8 cellular contexts compared by ENCODE assay signal in genomic region chr21:42466700-42467612, GRCh38. TPM values are rescaled to one million over a fixed set of nuclear protein-coding genes. Genes with fewer than 3 reads are reported as not detected.
A peak's percentile ranks its signal among the peaks of the same experiment; 100 is the strongest.
DNase-seq lines count a peak whose midpoint lies in the region; ATAC-seq and TF ChIP-seq lines count a peak whose summit lies in the region.

No MANE protein-coding gene starts in this region.

- H3K4me3 ChIP-seq in mucosa of rectum (ENCODE audit: low read length in 2 of 2): peak overlapping the region in 1 of 2 donors; percentile 49

- BruUV-seq in MCF 10A (replicated peaks; lab: Mats Ljungman, UMichigan): no TSS peak

- CTCF ChIA-PET in activated naive CD4-positive, alpha-beta T cell treated with anti-CD3 and anti-CD28 coated beads for 36 hours (lab: Charles Lee): interaction anchor here (0.6 to 1.6 kb wide), 6 partner anchors 10 to 26 kb away, joined by 3 to 5 read pairs (median 4); no protein-coding TSS in a partner anchor
- CTCF ChIA-PET in MCF 10A (lab: Yijun Ruan, JAX): interaction anchor here (0.7 to 1.1 kb wide), 3 partner anchors 11 to 226 kb away, joined by 3 to 4 read pairs (median 3); no protein-coding TSS in a partner anchor

- H3K36me3 ChIP-seq in mucosa of rectum (ENCODE audit: control insufficient read depth in 2 of 2, insufficient read depth in 2 of 2, low read length in 2 of 2): no peaks in the 10 kb centered on the region

- peaks cover 34% of the 10 kb centered on the region for H3K4me1 Mint-ChIP-seq in activated naive CD4-positive, alpha-beta T cell treated with anti-CD3 and anti-CD28 coated beads for 36 hours (ENCODE audit: low read depth)
- H3K4me1 Mint-ChIP-seq in MCF 10A (ENCODE audit: insufficient read depth, unreplicated experiment): no peaks in the 10 kb centered on the region
- H3K4me1 Mint-ChIP-seq in effector memory CD8-positive, alpha-beta T cell (ENCODE audit: low read depth in 2 of 2): peaks cover 20 to 31% of the 10 kb centered on the region in 2 donors

- TF ChIP-seq CTCF in MCF 10A (IDR thresholded peaks at IDR 0.05; ENCODE audit: unreplicated experiment): no peak

- H3K4me3 Mint-ChIP-seq in activated naive CD4-positive, alpha-beta T cell treated with anti-CD3 and anti-CD28 coated beads for 36 hours: no peak overlapping the region
- H3K4me3 Mint-ChIP-seq in MCF 10A (ENCODE audit: unreplicated experiment): no peak overlapping the region
- H3K4me3 Mint-ChIP-seq in effector memory CD8-positive, alpha-beta T cell: no peak overlapping the region

- no peaks in the 10 kb centered on the region for H3K27me3 Mint-ChIP-seq in activated naive CD4-positive, alpha-beta T cell treated with anti-CD3 and anti-CD28 coated beads for 36 hours (ENCODE audit: low read depth)
- H3K27me3 Mint-ChIP-seq in MCF 10A (ENCODE audit: insufficient read depth, unreplicated experiment): no peaks in the 10 kb centered on the region
- H3K27me3 Mint-ChIP-seq in effector memory CD8-positive, alpha-beta T cell: no peaks in the 10 kb centered on the region

- peak; percentile 35 for DNase-seq in activated naive CD4-positive, alpha-beta T cell treated with anti-CD3 and anti-CD28 coated beads for 36 hours
- DNase-seq in activated naive CD4-positive, alpha-beta T cell treated with anti-CD3 and anti-CD28 coated beads, Interleukin-2, amount 50 U/mL, for 16 hours: no peak
- DNase-seq in NCI-H2107 (lab: John Stamatoyannopoulos, UW) (peak; percentile 43), MCF 10A (ENCODE audit: unreplicated experiment) (peak; percentile 26), NCI-H2029 treated with DMSO at 0.1 percent for 48 hours (lab: John Stamatoyannopoulos, UW) (no peak), NCI-H1694 treated with DMSO at 0.1 percent for 48 hours (lab: John Stamatoyannopoulos, UW) (no peak)
- DNase-seq in effector memory CD8-positive, alpha-beta T cell: no peak

- H3K9ac ChIP-seq in mucosa of rectum (ENCODE audit: low read depth in 1 of 2, low read length in 2 of 2): peak overlapping the region; percentile 0 to 7

- H3K27me3 ChIP-seq in mucosa of rectum (ENCODE audit: control insufficient read depth in 2 of 2, insufficient read depth in 2 of 2, low read length in 2 of 2): no peaks in the 10 kb centered on the region

- H3K9me3 Mint-ChIP-seq in activated naive CD4-positive, alpha-beta T cell treated with anti-CD3 and anti-CD28 coated beads for 36 hours: no peaks in the 10 kb centered on the region
- no peaks in the 10 kb centered on the region for H3K9me3 Mint-ChIP-seq in MCF 10A (ENCODE audit: unreplicated experiment)
- no peaks in the 10 kb centered on the region for H3K9me3 Mint-ChIP-seq in effector memory CD8-positive, alpha-beta T cell

- intact Hi-C loops in activated naive CD4-positive, alpha-beta T cell treated with anti-CD3 and anti-CD28 coated beads for 36 hours (cut with micrococcal nuclease): loop anchor here (10.0 kb wide), 1 partner anchor 368 kb away; no protein-coding TSS in a partner anchor
- intact Hi-C loops in MCF 10A (cut with micrococcal nuclease): no loop called here

- no peak for ATAC-seq in effector memory CD8-positive, alpha-beta T cell (replicated peaks)

- H3K27ac ChIP-seq in mucosa of rectum (ENCODE audit: low read depth in 2 of 2, low read length in 2 of 2): no peak overlapping the region

- peaks cover 56 to 69% of the 10 kb centered on the region in 2 donors for H3K4me1 ChIP-seq in mucosa of rectum (ENCODE audit: control insufficient read depth in 2 of 2, insufficient read depth in 2 of 2, low read length in 2 of 2)

- POLR2A ChIA-PET in MCF 10A (lab: Yijun Ruan, JAX): no interaction called here

- no peak overlapping the region for H3K27ac Mint-ChIP-seq in activated naive CD4-positive, alpha-beta T cell treated with anti-CD3 and anti-CD28 coated beads for 36 hours
- H3K27ac Mint-ChIP-seq in MCF 10A (ENCODE audit: low read depth, unreplicated experiment): no peak overlapping the region
- H3K27ac Mint-ChIP-seq in effector memory CD8-positive, alpha-beta T cell: peak overlapping the region in 1 of 2 donors; percentile 66

- no peaks in the 10 kb centered on the region for H3K36me3 Mint-ChIP-seq in activated naive CD4-positive, alpha-beta T cell treated with anti-CD3 and anti-CD28 coated beads for 36 hours (ENCODE audit: low read depth)
- H3K36me3 Mint-ChIP-seq in MCF 10A (ENCODE audit: insufficient read depth, unreplicated experiment): no peaks in the 10 kb centered on the region
- H3K36me3 Mint-ChIP-seq in effector memory CD8-positive, alpha-beta T cell (ENCODE audit: insufficient read depth): peaks cover 12% of the 10 kb centered on the region

- no peaks in the 10 kb centered on the region for H3K9me3 ChIP-seq in mucosa of rectum (ENCODE audit: control insufficient read depth in 2 of 2, low read length in 2 of 2)

RNA-seq across cellular contexts. Expression of gene RSPH1, which starts 29.1 kb away (rescaled TPM):
- under 1 TPM in 1 of 2 experiments, not detected in 1; 0.22 TPM for total RNA-seq in activated naive CD4-positive, alpha-beta T cell treated with anti-CD3 and anti-CD28 coated beads for 36 hours
- 0.51 and 0.52 TPM in 2 replicates for total RNA-seq in MCF 10A (2022)

RNA-seq across cellular contexts. Expression of gene SLC37A1, which starts 46.7 kb away (rescaled TPM):
- 10 to 100 TPM; 18.4 to 18.7 TPM for total RNA-seq in activated naive CD4-positive, alpha-beta T cell treated with anti-CD3 and anti-CD28 coated beads for 36 hours
- 4.9 and 7.6 TPM in 2 replicates for total RNA-seq in MCF 10A (2022)

Comparison
In these comparisons a context has a peak if more than half of its experiments do, and no peak if none do; other contexts are left out.
1. DNase-seq: peak in activated naive CD4-positive, alpha-beta T cell treated with anti-CD3 and anti-CD28 coated beads for 36 hours (single experiment), NCI-H2107 (single experiment) and MCF 10A (single experiment); none in activated naive CD4-positive, alpha-beta T cell treated with anti-CD3 and anti-CD28 coated beads, Interleukin-2, amount 50 U/mL, for 16 hours (single experiment), effector memory CD8-positive, alpha-beta T cell (0 of 3), NCI-H2029 treated with DMSO at 0.1 percent for 48 hours (single experiment) and NCI-H1694 treated with DMSO at 0.1 percent for 48 hours (single experiment).